In the genomic region with DNA sequence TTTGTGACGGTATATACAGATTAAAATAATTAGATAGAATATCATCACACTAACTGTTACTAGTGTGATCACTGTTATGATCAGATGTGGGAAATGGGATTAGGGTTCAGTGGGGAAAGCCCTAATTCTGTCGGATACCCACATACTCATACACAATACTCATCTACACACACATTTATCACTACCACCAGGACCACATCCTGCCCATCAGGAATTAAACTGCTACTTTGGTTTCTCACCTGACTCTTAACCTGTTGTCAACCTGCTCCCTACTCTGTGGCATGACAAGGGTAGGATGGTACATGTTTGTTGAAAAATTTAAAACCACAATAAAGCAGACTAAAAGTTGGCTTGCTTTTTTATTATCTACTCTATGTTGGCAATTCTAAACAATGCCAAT, we compare ENCODE assay signal across 23 cellular contexts. TPM values are rescaled to one million over a fixed set of nuclear protein-coding genes. Genes with fewer than 3 reads are reported as not detected.
"Had no signal": no experiment of that assay in that cellular context is flagged by ENCODE, and none has a peak within 500 bp of the region (broad histone marks: within the 10 kb centered on the region; RNA-seq: fewer than 3 reads in every experiment).

No MANE protein-coding gene starts in this region.

- H3K36me3 ChIP-seq: colonic mucosa had no signal

- H3K9me3 ChIP-seq: colonic mucosa, esophagus squamous epithelium, gastrocnemius medialis, left lung, lower lobe of right lung, mucosa of descending colon had no signal

- H3K27ac Mint-ChIP-seq: dendritic cell treated with granulocyte-macrophage colony-stimulating factor and Interleukin-4, amounts not matched to agents 40 ng/mL and 50 ng/mL, for 4 days; mesothelial cell of epicardium had no signal

- H3K4me3 Mint-ChIP-seq: dendritic cell treated with granulocyte-macrophage colony-stimulating factor and Interleukin-4, amounts not matched to agents 40 ng/mL and 50 ng/mL, for 4 days; mesothelial cell of epicardium had no signal

- FAIRE-seq: endothelial cell of umbilical vein, islet of Langerhans, keratinocyte had no signal

- H3K27ac ChIP-seq: colonic mucosa, esophagus squamous epithelium, gastrocnemius medialis, heart right ventricle, left lung, lower lobe of right lung had no signal

- H3K27me3 ChIP-seq: colonic mucosa, esophagus squamous epithelium, gastrocnemius medialis, heart right ventricle, left lung had no signal

- H3K9me3 Mint-ChIP-seq: dendritic cell treated with granulocyte-macrophage colony-stimulating factor and Interleukin-4, amounts not matched to agents 40 ng/mL and 50 ng/mL, for 4 days had no signal

- DNase-seq: colonic mucosa; cortex of kidney; effector CD8-positive, alpha-beta T cell; esophagus squamous epithelium; foreskin fibroblast; foreskin melanocyte; gastrocnemius medialis; glutamatergic neuron; head of caudate nucleus; heart right ventricle; hippocampal formation; left cardiac atrium; left lung; left ventricle myocardium superior; lower lobe of right lung; mesenchymal stem cell; mucosa of descending colon had no signal

- H3K4me3 ChIP-seq: colonic mucosa, esophagus squamous epithelium, gastrocnemius medialis, heart right ventricle, left lung, lower lobe of right lung, mucosa of descending colon had no signal

- H3K4me1 ChIP-seq: colonic mucosa, esophagus squamous epithelium, gastrocnemius medialis, left lung, lower lobe of right lung had no signal

- ATAC-seq: gastrocnemius medialis, left cardiac atrium, left lung, left ventricle myocardium superior, lower lobe of right lung, mucosa of descending colon had no signal

RNA-seq across cellular contexts. Expression of a gene that starts 24.8 kb away (rescaled TPM):
- total RNA-seq: dermis microvascular lymphatic vessel endothelial cell had no signal
